In genomic region chr16:19815418-19815817, GRCh38 we compare ENCODE assay signal across 33 cellular contexts.
"Had no signal": no experiment of that assay in that cellular context is flagged by ENCODE, and none has a peak within 500 bp of the region (broad histone marks: within the 10 kb centered on the region; RNA-seq: fewer than 3 reads in every experiment).

No MANE protein-coding gene starts in this region.

- H3K36me3 Mint-ChIP-seq: activated CD4-positive, alpha-beta memory T cell treated with anti-CD3 and anti-CD28 coated beads for 36 hours; activated CD8-positive, alpha-beta memory T cell treated with anti-CD3 and anti-CD28 coated beads, Interleukin-2, amount 10 ng/mL, durations not matched to agents 7 days and 5 days; activated naive CD4-positive, alpha-beta T cell treated with anti-CD3 and anti-CD28 coated beads, Interleukin-2, amount 50 U/mL, for 24 hours had no signal

- H3K4me1 Mint-ChIP-seq: activated CD4-positive, alpha-beta T cell treated with anti-CD3 and anti-CD28 coated beads for 36 hours; activated CD4-positive, alpha-beta T cell treated with anti-CD3 and anti-CD28 coated beads, Interleukin-2, amount 10 ng/mL, durations not matched to agents 24 days and 14 days; activated CD8-positive, alpha-beta memory T cell treated with anti-CD3 and anti-CD28 coated beads, Interleukin-2, amount 10 ng/mL, durations not matched to agents 7 days and 5 days; activated naive CD4-positive, alpha-beta T cell treated with anti-CD3 and anti-CD28 coated beads, Interleukin-2, amount 50 U/mL, for 24 hours; activated naive CD8-positive, alpha-beta T cell treated with anti-CD3 and anti-CD28 coated beads for 36 hours; activated naive CD8-positive, alpha-beta T cell treated with anti-CD3 and anti-CD28 coated beads, Interleukin-2, amount 50 U/mL, for 24 hours had no signal

- H3K27me3 Mint-ChIP-seq: activated CD4-positive, alpha-beta memory T cell treated with anti-CD3 and anti-CD28 coated beads for 36 hours; activated CD4-positive, alpha-beta T cell treated with anti-CD3 and anti-CD28 coated beads for 36 hours; activated naive CD4-positive, alpha-beta T cell treated with anti-CD3 and anti-CD28 coated beads, Interleukin-2, amount 50 U/mL, for 24 hours; activated naive CD8-positive, alpha-beta T cell treated with anti-CD3 and anti-CD28 coated beads for 36 hours; activated naive CD8-positive, alpha-beta T cell treated with anti-CD3 and anti-CD28 coated beads, Interleukin-2, amount 50 U/mL, for 24 hours; dendritic cell treated with granulocyte-macrophage colony-stimulating factor and Interleukin-4, amounts not matched to agents 40 ng/mL and 50 ng/mL, for 4 days had no signal

- H3K9me3 Mint-ChIP-seq: activated CD4-positive, alpha-beta T cell treated with anti-CD3 and anti-CD28 coated beads, Interleukin-2, amount 10 ng/mL, durations not matched to agents 24 days and 14 days; activated naive CD4-positive, alpha-beta T cell treated with anti-CD3 and anti-CD28 coated beads, Interleukin-2, amount 50 U/mL, for 24 hours had no signal

- H3K4me3 Mint-ChIP-seq: activated CD4-positive, alpha-beta memory T cell treated with anti-CD3 and anti-CD28 coated beads for 36 hours; activated CD4-positive, alpha-beta T cell treated with anti-CD3 and anti-CD28 coated beads for 36 hours; activated CD4-positive, alpha-beta T cell treated with anti-CD3 and anti-CD28 coated beads, Interleukin-2, amount 10 ng/mL, durations not matched to agents 24 days and 14 days; activated CD8-positive, alpha-beta memory T cell treated with anti-CD3 and anti-CD28 coated beads, Interleukin-2, amount 10 ng/mL, durations not matched to agents 7 days and 5 days; activated CD8-positive, alpha-beta T cell treated with anti-CD3 and anti-CD28 coated beads, Interleukin-2, amount 10 ng/mL, durations not matched to agents 7 days and 5 days; activated naive CD4-positive, alpha-beta T cell treated with anti-CD3 and anti-CD28 coated beads for 36 hours; activated naive CD4-positive, alpha-beta T cell treated with anti-CD3 and anti-CD28 coated beads, Interleukin-2, amount 50 U/mL, for 24 hours; activated naive CD8-positive, alpha-beta T cell treated with anti-CD3 and anti-CD28 coated beads for 36 hours; activated naive CD8-positive, alpha-beta T cell treated with anti-CD3 and anti-CD28 coated beads, Interleukin-2, amount 50 U/mL, for 24 hours; activated T-helper 1 cell treated with anti-CD3 and anti-CD28 coated beads, Interleukin-12 subunit alpha, Interleukin-12 subunit beta, Interleukin-2, Interleukin-4 antibody, amounts not matched to agents 30 ng/mL and 10 ng/mL and 1 ng/mL, durations not matched to agents 14 hours and 24 hours and 36 hours; dendritic cell treated with granulocyte-macrophage colony-stimulating factor and Interleukin-4, amounts not matched to agents 40 ng/mL and 50 ng/mL, for 4 days; effector memory CD8-positive, alpha-beta T cell had no signal

- H3K27ac Mint-ChIP-seq: activated CD4-positive, alpha-beta memory T cell treated with anti-CD3 and anti-CD28 coated beads for 36 hours; activated CD4-positive, alpha-beta T cell treated with anti-CD3 and anti-CD28 coated beads for 36 hours; activated CD4-positive, alpha-beta T cell treated with anti-CD3 and anti-CD28 coated beads, Interleukin-2, amount 10 ng/mL, durations not matched to agents 24 days and 14 days; activated CD8-positive, alpha-beta memory T cell treated with anti-CD3 and anti-CD28 coated beads, Interleukin-2, amount 10 ng/mL, durations not matched to agents 7 days and 5 days; activated CD8-positive, alpha-beta T cell treated with anti-CD3 and anti-CD28 coated beads, Interleukin-2, amount 10 ng/mL, durations not matched to agents 7 days and 5 days; activated naive CD4-positive, alpha-beta T cell treated with anti-CD3 and anti-CD28 coated beads for 36 hours; activated naive CD4-positive, alpha-beta T cell treated with anti-CD3 and anti-CD28 coated beads, Interleukin-2, amount 50 U/mL, for 24 hours; activated naive CD8-positive, alpha-beta T cell treated with anti-CD3 and anti-CD28 coated beads for 36 hours; activated naive CD8-positive, alpha-beta T cell treated with anti-CD3 and anti-CD28 coated beads, Interleukin-2, amount 50 U/mL, for 24 hours; activated T-helper 1 cell treated with anti-CD3 and anti-CD28 coated beads, Interleukin-12 subunit alpha, Interleukin-12 subunit beta, Interleukin-2, Interleukin-4 antibody, amounts not matched to agents 30 ng/mL and 10 ng/mL and 1 ng/mL, durations not matched to agents 14 hours and 24 hours and 36 hours; activated T-helper 2 cell treated with anti-CD3 and anti-CD28 coated beads, Interferon-gamma antibody, Interleukin-2, Interleukin-4, amounts not matched to agents 10 μg/mL and 5 μg/mL and 100 μg/mL, durations not matched to agents 14 hours and 24 hours and 36 hours; dendritic cell treated with granulocyte-macrophage colony-stimulating factor and Interleukin-4, amounts not matched to agents 40 ng/mL and 50 ng/mL, for 4 days; effector memory CD8-positive, alpha-beta T cell had no signal

- ATAC-seq: activated CD4-positive, alpha-beta T cell treated with anti-CD3 and anti-CD28 coated beads for 36 hours; activated CD8-positive, alpha-beta memory T cell treated with anti-CD3 and anti-CD28 coated beads, Interleukin-2, amount 10 ng/mL, durations not matched to agents 7 days and 5 days; activated CD8-positive, alpha-beta T cell treated with anti-CD3 and anti-CD28 coated beads, Interleukin-2, amount 10 ng/mL, durations not matched to agents 7 days and 5 days; activated naive CD8-positive, alpha-beta T cell treated with anti-CD3 and anti-CD28 coated beads, Interleukin-2, amount 50 U/mL, for 24 hours; body of pancreas; effector memory CD8-positive, alpha-beta T cell; foreskin keratinocyte; gastrocnemius medialis; heart left ventricle had no signal

- DNase-seq: activated CD4-positive, alpha-beta memory T cell treated with anti-CD3 and anti-CD28 coated beads for 36 hours; activated CD4-positive, alpha-beta T cell treated with anti-CD3 and anti-CD28 coated beads for 36 hours; activated CD4-positive, alpha-beta T cell treated with anti-CD3 and anti-CD28 coated beads, Interleukin-2, amount 10 ng/mL, durations not matched to agents 24 days and 14 days; activated CD4-positive, CD25-positive, alpha-beta regulatory T cell; activated CD4-positive, CD25-positive, alpha-beta regulatory T cell treated with anti-CD3 and anti-CD28 coated beads, Interleukin-2, amount 50 U/mL, for 72 hours; activated CD8-positive, alpha-beta memory T cell treated with anti-CD3 and anti-CD28 coated beads, Interleukin-2, amount 10 ng/mL, durations not matched to agents 7 days and 5 days; activated CD8-positive, alpha-beta memory T cell treated with anti-CD3 and anti-CD28 coated beads, Interleukin-2, amount 50 U/mL, for 4 hours; activated CD8-positive, alpha-beta T cell treated with anti-CD3 and anti-CD28 coated beads, Interleukin-2, amount 10 ng/mL, durations not matched to agents 7 days and 5 days; activated effector memory CD4-positive, alpha-beta T cell treated with anti-CD3 and anti-CD28 coated beads, Interleukin-2, amount 50 U/mL, for 16 hours; activated naive CD4-positive, alpha-beta T cell treated with anti-CD3 and anti-CD28 coated beads for 36 hours; activated naive CD8-positive, alpha-beta T cell treated with anti-CD3 and anti-CD28 coated beads for 36 hours; activated naive CD8-positive, alpha-beta T cell treated with anti-CD3 and anti-CD28 coated beads, Interleukin-2, amount 50 U/mL, for 24 hours; activated T-cell treated with anti-CD3 and anti-CD28 coated beads, Interleukin-2, amount 50 U/mL, for 1 hour; activated T-cell treated with anti-CD3 and anti-CD28 coated beads, Interleukin-2, amount 50 U/mL, for 48 hours; adrenal gland; aorta; body of pancreas; central memory CD4-positive, alpha-beta T cell; cerebellar nuclear complex; effector CD4-positive, alpha-beta T cell; effector memory CD8-positive, alpha-beta T cell; erythroblast; foreskin keratinocyte; gastrocnemius medialis; glutamatergic neuron; heart left ventricle; T-helper 2 cell; T-helper 9 cell; WERI-Rb-1 had no signal
